ENCODE assay signal across 15 cellular contexts in genomic region chr1:246215505-246215893, GRCh38.
DNase-seq lines count a peak whose midpoint lies in the region; ATAC-seq, FAIRE-seq and TF ChIP-seq lines count a peak whose summit lies in the region.
"Had no signal": no experiment of that assay in that cellular context is flagged by ENCODE, and none has a peak within 500 bp of the region (broad histone marks: within the 10 kb centered on the region; RNA-seq: fewer than 3 reads in every experiment).

No MANE protein-coding gene starts in this region.

- no peaks in the 10 kb centered on the region for H4K20me1 ChIP-seq in OCI-LY1 (ENCODE audit: insufficient read depth, low read length)

- H3K4me1 ChIP-seq in OCI-LY1 (ENCODE audit: insufficient read depth, low read length, severe bottlenecking) (peaks cover 25% of the 10 kb centered on the region), upper lobe of right lung (no peaks in the 10 kb centered on the region), small intestine (ENCODE audit: control insufficient read depth in 2 of 2, insufficient read depth in 1 of 2, low read depth in 1 of 2, low read length in 1 of 2) (no peaks in the 10 kb centered on the region)

- H3K27ac ChIP-seq in OCI-LY1 (ENCODE audit: low read depth, low read length, poor library complexity, severe bottlenecking) (peak overlapping the region; percentile 10), upper lobe of right lung (no peak overlapping the region), small intestine (ENCODE audit: low read depth in 1 of 2, low read length in 1 of 2) (no peak overlapping the region)
- H3K27ac ChIP-seq: epithelial cell of prostate had no signal

- peak; percentile 5 for TF ChIP-seq POLR2A in erythroblast (IDR thresholded peaks at IDR 0.05; ENCODE audit: low read length)

- H3K36me3 ChIP-seq in OCI-LY1 (ENCODE audit: insufficient read depth, low read length) (no peaks in the 10 kb centered on the region), upper lobe of right lung (no peaks in the 10 kb centered on the region), small intestine (ENCODE audit: control insufficient read depth in 2 of 2, insufficient read depth in 2 of 2, low read length in 2 of 2) (no peaks in the 10 kb centered on the region)

- H3K4me3 ChIP-seq in OCI-LY1 (ENCODE audit: low read depth, low read length, poor library complexity, severe bottlenecking), result no peak overlapping the region
- H3K4me3 ChIP-seq in upper lobe of right lung, result no peak overlapping the region
- H3K4me3 ChIP-seq in small intestine (ENCODE audit: low read depth in 1 of 2, low read length in 2 of 2), result no peak overlapping the region
- H3K4me3 ChIP-seq: skin epidermis had no signal

- no peak overlapping the region for H3K9ac ChIP-seq in OCI-LY1 (ENCODE audit: low read length)

- WGBS in small intestine, 3 donors, result 91 to 99% (median 91%) methylated on average over 4 of the region's 4 CpGs

- no peaks in the 10 kb centered on the region for H3F3A ChIP-seq in OCI-LY1 (ENCODE audit: insufficient read depth, low read length)

- intact Hi-C loops in upper lobe of right lung (cut with DNase I), result no loop called here

- ATAC-seq in upper lobe of right lung (peak; percentile 50), left lobe of liver (no peak)

- H3K79me2 ChIP-seq in OCI-LY1 (ENCODE audit: insufficient read depth, low read length), result no peaks in the 10 kb centered on the region

- H3K4me2 ChIP-seq in OCI-LY1 (ENCODE audit: low read length), result no peak overlapping the region

- H2AFZ ChIP-seq in OCI-LY1 (ENCODE audit: low read length), result no peak overlapping the region

- DNase-seq in SIG-M5 treated with dmso at 0.1 percent for 504 hours (lab: John Stamatoyannopoulos, UW; ENCODE audit: unreplicated experiment), result peak; percentile 85
- no peak for DNase-seq in SIG-M5 (lab: John Stamatoyannopoulos, UW)
- DNase-seq in erythroblast (lab: John Stamatoyannopoulos, UW), result no peak
- no peak for DNase-seq in upper lobe of right lung
- no peak for DNase-seq in small intestine
- DNase-seq in NCI-H1105 (lab: John Stamatoyannopoulos, UW), result no peak
- DNase-seq in left lobe of liver (ENCODE audit: low spot score), result no peak
- DNase-seq: activated CD4-positive, CD25-positive, alpha-beta regulatory T cell; glutamatergic neuron; NCI-H446 had no signal

- no peak for FAIRE-seq in small intestine (lab: Jason Lieb, UNC)
- FAIRE-seq: colon, D721Med had no signal

- no peaks in the 10 kb centered on the region for H3K27me3 ChIP-seq in OCI-LY1 (ENCODE audit: insufficient read depth, low read length)
- H3K27me3 ChIP-seq in upper lobe of right lung, result no peaks in the 10 kb centered on the region
- no peaks in the 10 kb centered on the region for H3K27me3 ChIP-seq in small intestine (ENCODE audit: control insufficient read depth in 2 of 2, insufficient read depth in 2 of 2, low read length in 2 of 2)

- TF ChIP-seq CTCF in OCI-LY1 (IDR thresholded peaks at IDR 0.05; ENCODE audit: low read length) (no peak), upper lobe of right lung (IDR thresholded peaks at IDR 0.05) (no peak)

- no peaks in the 10 kb centered on the region for H3K9me2 ChIP-seq in OCI-LY1 (ENCODE audit: low read depth, low read length)

- H3K9me3 ChIP-seq in OCI-LY1 (ENCODE audit: low read length) (peaks cover 3% of the 10 kb centered on the region; the same call in 1 of the 2 replicates), upper lobe of right lung (no peaks in the 10 kb centered on the region), small intestine (ENCODE audit: control insufficient read depth, low read depth) (no peaks in the 10 kb centered on the region)
